Comparison of ENCODE assay signal across 8 cellular contexts in genomic region chr4:183658362-183659028, GRCh38. TPM values are rescaled to one million over a fixed set of nuclear protein-coding genes. Genes with fewer than 3 reads are reported as not detected.
A peak's percentile ranks its signal among the peaks of the same experiment; 100 is the strongest.
DNase-seq lines count a peak whose midpoint lies in the region; ATAC-seq, FAIRE-seq and TF ChIP-seq lines count a peak whose summit lies in the region.

No MANE protein-coding gene starts in this region.

- in situ Hi-C loops in HAP-1 (cut with MboI; ENCODE audit: low sequenced_read_pairs), result no loop called here
- in situ Hi-C loops in astrocyte of the cerebellum (cut with HindIII; ENCODE audit: low sequenced_read_pairs), result no loop called here

- TF ChIP-seq CTCF in astrocyte of the cerebellum (IDR thresholded peaks at IDR 0.05; ENCODE audit: low read depth, low read length, missing control alignments), result no peak
- TF ChIP-seq CTCF in D721Med (IDR thresholded peaks at IDR 0.05; ENCODE audit: insufficient read depth, missing control alignments), result no peak

- peak overlapping the region; percentile 90 for H3K4me3 ChIP-seq in GM08714 (ENCODE audit: low read length)
- peak overlapping the region; percentile 55 for H3K4me3 ChIP-seq in HAP-1
- H3K4me3 ChIP-seq in astrocyte of the cerebellum (ENCODE audit: low read depth, low read length), result peak overlapping the region; percentile 84
- peak overlapping the region; percentile 96 for H3K4me3 ChIP-seq in iPS-18a (ENCODE audit: low read length)
- peak overlapping the region; percentile 83 for H3K4me3 ChIP-seq in skeletal muscle satellite cell (ENCODE audit: low read length)

- no peaks in the 10 kb centered on the region for H3K9me3 ChIP-seq in HAP-1
- H3K9me3 ChIP-seq in iPS-18a (ENCODE audit: control insufficient read depth, low read depth, low read length), result no peaks in the 10 kb centered on the region
- no peaks in the 10 kb centered on the region for H3K9me3 ChIP-seq in skeletal muscle satellite cell (replicated peaks; ENCODE audit: low read length)

- FAIRE-seq in D721Med (lab: Jason Lieb, UNC), result no peak

- DNase-seq in HAP-1 (ENCODE audit: low spot score in 2 of 2), result peak; percentile 7 to 22
- DNase-seq in OCI-M1 (lab: John Stamatoyannopoulos, UW), result peak; percentile 50
- DNase-seq in astrocyte of the cerebellum (ENCODE audit: low read depth), result no peak
- no peak for DNase-seq in D721Med (ENCODE audit: insufficient read length, low spot score)

- H3K4me1 ChIP-seq in HAP-1, result peaks cover 16% of the 10 kb centered on the region
- H3K4me1 ChIP-seq in iPS-18a (ENCODE audit: control insufficient read depth, low read depth, low read length), result peaks cover 14% of the 10 kb centered on the region
- peaks cover 15% of the 10 kb centered on the region for H3K4me1 ChIP-seq in skeletal muscle satellite cell (ENCODE audit: control insufficient read depth, insufficient read depth, low read length)

- no peak for ATAC-seq in HG03159 (IDR thresholded peaks at IDR 0.05; ENCODE audit: unreplicated experiment)

- no peaks in the 10 kb centered on the region for H3K27me3 ChIP-seq in HAP-1 (ENCODE audit: low read depth)
- no peaks in the 10 kb centered on the region for H3K27me3 ChIP-seq in iPS-18a (ENCODE audit: control insufficient read depth, insufficient read depth, low read length)
- H3K27me3 ChIP-seq in skeletal muscle satellite cell (ENCODE audit: control insufficient read depth, insufficient read depth, low read length), result no peaks in the 10 kb centered on the region

- peak overlapping the region; percentile 87 for H3K9ac ChIP-seq in iPS-18a (ENCODE audit: low read length)
- H3K9ac ChIP-seq in skeletal muscle satellite cell (ENCODE audit: low read depth, low read length), result peak overlapping the region; percentile 95

- no peak overlapping the region for H3K27ac ChIP-seq in iPS-18a (ENCODE audit: low read length)

- H3K36me3 ChIP-seq in HAP-1 (replicated peaks), result peaks cover 6% of the 10 kb centered on the region; the same call in 1 of the 2 replicates
- H3K36me3 ChIP-seq in iPS-18a (ENCODE audit: control insufficient read depth, low read depth, low read length), result no peaks in the 10 kb centered on the region
- peaks cover 15% of the 10 kb centered on the region for H3K36me3 ChIP-seq in skeletal muscle satellite cell (ENCODE audit: insufficient read depth, low read length)

- peak overlapping the region; percentile 87 for H3K4me2 ChIP-seq in skeletal muscle satellite cell (ENCODE audit: low read length)

RNA-seq across cellular contexts. Expression of gene RWDD4, which starts 0.5 kb away (rescaled TPM):
- total RNA-seq in skeletal muscle satellite cell (2012; rRNA removed), result 24.8 and 26.9 TPM in 2 replicates

RNA-seq across cellular contexts. Expression of gene TRAPPC11, which starts 0.6 kb away (rescaled TPM):
- total RNA-seq in skeletal muscle satellite cell (2012; rRNA removed), result 32.1 and 33.5 TPM in 2 replicates

Comparison
In these comparisons a context has a peak if more than half of its experiments do, and no peak if none do; other contexts are left out.
1. DNase-seq: peak in HAP-1 (2 of 2) and OCI-M1 (single experiment); none in astrocyte of the cerebellum (single experiment) and D721Med (single experiment).
2. Peak in every context shown above with its lines, with median percentiles within 50 percentile points of each other: H3K4me3 ChIP-seq.